23 cellular contexts compared by ENCODE assay signal in genomic region chr20:62881662-62882395, GRCh38.
"Had no signal": no experiment of that assay in that cellular context is flagged by ENCODE, and none has a peak within 500 bp of the region (broad histone marks: within the 10 kb centered on the region; RNA-seq: fewer than 3 reads in every experiment).

No MANE protein-coding gene starts in this region.

- H3K27me3 Mint-ChIP-seq: natural killer cell treated with Interleukin-12 subunit alpha and Interleukin-12 subunit beta and Interleukin-15 and Interleukin-18, amount 100 ng/mL, for 72 hours; stimulated activated naive CD8-positive, alpha-beta T cell treated with anti-CD3 and anti-CD28 coated beads, Interleukin-15, Interleukin-2, amounts not matched to agents 100 ng/mL and 50 ng/mL, for 24 hours had no signal

- H3K9me3 Mint-ChIP-seq: activated T-helper 1 cell treated with anti-CD3 and anti-CD28 coated beads, Interleukin-12 subunit alpha, Interleukin-12 subunit beta, Interleukin-2, Interleukin-4 antibody, amounts not matched to agents 30 ng/mL and 10 ng/mL and 1 ng/mL, durations not matched to agents 14 hours and 24 hours and 36 hours; natural killer cell treated with Interleukin-12 subunit alpha and Interleukin-12 subunit beta and Interleukin-15 and Interleukin-18, amount 100 ng/mL, for 72 hours; stimulated activated naive CD8-positive, alpha-beta T cell treated with anti-CD3 and anti-CD28 coated beads, Interleukin-15, Interleukin-2, amounts not matched to agents 100 ng/mL and 50 ng/mL, for 24 hours; T-helper 2 cell treated with Interferon-gamma antibody and Interleukin-4, amounts not matched to agents 5 μg/mL and 100 μg/mL, for 36 hours had no signal

- H3K4me3 ChIP-seq: body of pancreas, prostate gland, skin epidermis, suprapubic skin had no signal

- ATAC-seq: body of pancreas; foreskin keratinocyte; left ventricle myocardium superior; natural killer cell treated with Interleukin-12 subunit alpha and Interleukin-12 subunit beta and Interleukin-15 and Interleukin-18, amount 100 ng/mL, for 72 hours; right cardiac atrium had no signal

- H3K4me1 ChIP-seq: foreskin keratinocyte had no signal

- H3K9me3 ChIP-seq: body of pancreas, prostate gland, suprapubic skin had no signal

- H3K4me3 Mint-ChIP-seq: activated T-helper 1 cell treated with anti-CD3 and anti-CD28 coated beads, Interleukin-12 subunit alpha, Interleukin-12 subunit beta, Interleukin-2, Interleukin-4 antibody, amounts not matched to agents 30 ng/mL and 10 ng/mL and 1 ng/mL, durations not matched to agents 14 hours and 24 hours and 36 hours; natural killer cell treated with Interleukin-12 subunit alpha and Interleukin-12 subunit beta and Interleukin-15 and Interleukin-18, amount 100 ng/mL, for 72 hours; stimulated activated naive CD8-positive, alpha-beta T cell treated with anti-CD3 and anti-CD28 coated beads, Interleukin-15, Interleukin-2, amounts not matched to agents 100 ng/mL and 50 ng/mL, for 24 hours; T-helper 2 cell treated with Interferon-gamma antibody and Interleukin-4, amounts not matched to agents 5 μg/mL and 100 μg/mL, for 36 hours had no signal

- DNase-seq: activated CD8-positive, alpha-beta memory T cell treated with anti-CD3 and anti-CD28 coated beads, Interleukin-2, amount 50 U/mL, for 48 hours; amniotic stem cell; body of pancreas; central memory CD4-positive, alpha-beta T cell; cortex of kidney; effector CD4-positive, alpha-beta T cell; foreskin keratinocyte; kidney glomerular epithelial cell; left ventricle myocardium superior; mesendoderm; occipital lobe; stimulated activated CD4-positive, alpha-beta T cell treated with anti-CD3 and anti-CD28 coated beads, Interleukin-4, amount 100 ng/mL, for 4 hours; stimulated activated CD8-positive, alpha-beta memory T cell treated with anti-CD3 and anti-CD28 coated beads, Interleukin-4, amount 100 ng/mL, for 48 hours; SW 1271; trophoblast cell had no signal

- H3K27ac Mint-ChIP-seq: activated T-helper 1 cell treated with anti-CD3 and anti-CD28 coated beads, Interleukin-12 subunit alpha, Interleukin-12 subunit beta, Interleukin-2, Interleukin-4 antibody, amounts not matched to agents 30 ng/mL and 10 ng/mL and 1 ng/mL, durations not matched to agents 14 hours and 24 hours and 36 hours; natural killer cell treated with Interleukin-12 subunit alpha and Interleukin-12 subunit beta and Interleukin-15 and Interleukin-18, amount 100 ng/mL, for 72 hours; stimulated activated naive CD8-positive, alpha-beta T cell treated with anti-CD3 and anti-CD28 coated beads, Interleukin-15, Interleukin-2, amounts not matched to agents 100 ng/mL and 50 ng/mL, for 24 hours; T-helper 2 cell treated with Interferon-gamma antibody and Interleukin-4, amounts not matched to agents 5 μg/mL and 100 μg/mL, for 36 hours had no signal

- H3K27me3 ChIP-seq: body of pancreas, foreskin keratinocyte, suprapubic skin had no signal

- H3K27ac ChIP-seq: body of pancreas, foreskin keratinocyte, prostate gland, skin epidermis, suprapubic skin had no signal
